14 cellular contexts compared by ENCODE assay signal in the genomic region with DNA sequence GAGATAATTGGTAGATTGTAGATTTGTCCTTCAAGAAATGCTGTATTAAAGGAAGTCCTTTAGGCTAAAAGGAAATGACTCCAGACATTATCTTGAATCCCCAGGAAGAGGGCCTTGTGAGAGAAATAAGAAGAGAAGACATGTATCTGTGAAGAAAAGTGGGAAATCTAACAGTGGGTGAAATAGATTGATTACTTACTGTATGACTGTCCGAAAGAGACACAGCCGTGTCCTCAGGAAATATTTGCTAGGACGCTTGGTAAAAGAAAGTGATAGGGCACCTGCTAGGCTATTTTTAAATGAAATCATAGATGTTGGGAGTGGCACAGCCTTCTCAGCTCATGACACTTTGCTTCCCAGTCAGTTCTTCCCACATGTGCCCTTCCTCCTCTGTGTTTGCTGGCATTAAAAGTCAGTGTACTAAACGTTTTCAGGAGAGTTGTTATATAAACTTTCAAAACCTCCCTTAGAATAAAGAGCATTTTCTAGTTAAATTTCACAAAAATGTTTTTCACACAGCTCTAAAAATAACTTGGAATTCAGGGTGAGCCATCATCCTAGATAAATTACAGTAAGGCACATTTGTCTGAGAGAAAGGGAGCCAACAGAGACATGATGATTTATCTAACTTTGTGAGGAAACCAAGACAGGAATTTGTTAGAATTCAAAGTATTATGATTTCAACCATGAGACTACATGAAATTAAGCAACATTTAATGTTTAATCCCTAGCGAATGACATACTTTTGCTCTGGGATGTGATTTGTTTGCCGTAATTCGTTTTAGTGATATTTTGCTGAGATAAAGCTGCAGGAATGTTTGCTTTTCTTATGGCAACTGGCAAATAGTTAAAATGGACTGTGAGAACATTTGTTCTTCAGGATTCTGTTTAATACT. TPM values are rescaled to one million over a fixed set of nuclear protein-coding genes. Genes with fewer than 3 reads are reported as not detected.
DNase-seq lines count a peak whose midpoint lies in the region; ATAC-seq and TF ChIP-seq lines count a peak whose summit lies in the region.
"Had no signal": no experiment of that assay in that cellular context is flagged by ENCODE, and none has a peak within 500 bp of the region (broad histone marks: within the 10 kb centered on the region; RNA-seq: fewer than 3 reads in every experiment).

No MANE protein-coding gene starts in this region.

- CTCF ChIA-PET in mammary epithelial cell (lab: Charles Lee; ENCODE audit: low non-redundant PET): no interaction called here

- no TSS peak for BruUV-seq in mammary epithelial cell (replicated peaks; lab: Mats Ljungman, UMichigan)

- no peak for TF ChIP-seq CTCF in type B pancreatic cell (conservative IDR thresholded peaks at IDR 0.05)
- no peak for TF ChIP-seq CTCF in mammary epithelial cell (conservative IDR thresholded peaks at IDR 0.05 in 1 of 2, IDR thresholded peaks at IDR 0.05 in 1 of 2; ENCODE audit: extremely low read depth in 1 of 2, insufficient read depth in 1 of 2, low read depth in 1 of 2, low read length in 2 of 2)

- H3K79me2 ChIP-seq in mammary epithelial cell (ENCODE audit: insufficient read depth, low read length): peaks cover 2% of the 10 kb centered on the region

- peaks cover 5% of the 10 kb centered on the region for H3K9me3 Mint-ChIP-seq in type B pancreatic cell
- H3K9me3 Mint-ChIP-seq: naive thymus-derived CD4-positive, alpha-beta T cell had no signal

- H3K27ac Mint-ChIP-seq in type B pancreatic cell: peak overlapping the region; percentile 65

- intact Hi-C loops in mammary epithelial cell (cut with micrococcal nuclease): no loop called here

- no peak overlapping the region for H3K9ac ChIP-seq in mucosa of rectum (ENCODE audit: low read depth in 1 of 2, low read length in 2 of 2)
- H3K9ac ChIP-seq in mammary epithelial cell (ENCODE audit: insufficient read depth, low read length): no peak overlapping the region

- DNase-seq in fibroblast of the conjunctiva (ENCODE audit: low read depth) (peak; percentile 6), type B pancreatic cell (ENCODE audit: extremely low spot score, unreplicated experiment) (no peak), NCI-H345 treated with DMSO at 0.1 percent for 48 hours (lab: John Stamatoyannopoulos, UW; ENCODE audit: unreplicated experiment) (no peak), mammary epithelial cell (no peak)
- DNase-seq: DND-41; naive thymus-derived CD4-positive, alpha-beta T cell; PC-3; stimulated activated CD4-positive, alpha-beta T cell treated with anti-CD3 and anti-CD28 coated beads, Interleukin-2, amount 100 ng/mL, for 48 hours; T-helper 9 cell; thyroid gland had no signal

- peaks cover 2 to 4% of the 10 kb centered on the region in 2 donors for H3K4me1 ChIP-seq in mucosa of rectum (ENCODE audit: control insufficient read depth in 2 of 2, insufficient read depth in 2 of 2, low read length in 2 of 2)
- peaks cover 3% of the 10 kb centered on the region for H3K4me1 ChIP-seq in mammary epithelial cell (ENCODE audit: insufficient read depth, low read length)

- H3K36me3 ChIP-seq in mucosa of rectum (ENCODE audit: control insufficient read depth in 2 of 2, insufficient read depth in 2 of 2, low read length in 2 of 2) (peaks cover 0 to 2% of the 10 kb centered on the region in 2 donors), mammary epithelial cell (ENCODE audit: insufficient read depth, low read length) (no peaks in the 10 kb centered on the region)
- H3K36me3 ChIP-seq: thyroid gland had no signal

- in situ Hi-C loops in mammary epithelial cell (cut with MboI; ENCODE audit: low sequenced_read_pairs in 2 of 2): no loop called here

- no peak overlapping the region for H3K4me3 Mint-ChIP-seq in type B pancreatic cell
- H3K4me3 Mint-ChIP-seq: naive thymus-derived CD4-positive, alpha-beta T cell had no signal

- WGBS in mammary epithelial cell (ENCODE audit: low coverage, missing lambda C conversion rate): 82% methylated on average over 7 of the region's 7 CpGs

- H3K4me3 ChIP-seq in mucosa of rectum (ENCODE audit: low read length in 2 of 2) (no peak overlapping the region), mammary epithelial cell (replicated peaks in 1 of 3; ENCODE audit: insufficient read depth in 1 of 3, low read depth in 2 of 3, low read length in 3 of 3) (no peak overlapping the region)
- H3K4me3 ChIP-seq: thyroid gland had no signal

- peak overlapping the region; percentile 32 to 60 for H3K27ac ChIP-seq in mucosa of rectum (ENCODE audit: low read depth in 2 of 2, low read length in 2 of 2)
- no peak overlapping the region for H3K27ac ChIP-seq in mammary epithelial cell (ENCODE audit: insufficient read depth, low read depth, low read length)

- ATAC-seq in SK-N-SH treated with all-trans-retinoic acid at 6 μM for 48 hours: peak; percentile 77
- no peak for ATAC-seq in GM19452 (IDR thresholded peaks at IDR 0.05; ENCODE audit: unreplicated experiment)
- no peak for ATAC-seq in HG02970 (IDR thresholded peaks at IDR 0.05; ENCODE audit: low FRiP score, unreplicated experiment)
- ATAC-seq: naive thymus-derived CD4-positive, alpha-beta T cell; PC-3 had no signal

- H3K27me3 Mint-ChIP-seq in type B pancreatic cell: no peaks in the 10 kb centered on the region
- H3K27me3 Mint-ChIP-seq: naive thymus-derived CD4-positive, alpha-beta T cell had no signal

- no peak overlapping the region for H2AFZ ChIP-seq in mammary epithelial cell (ENCODE audit: low read depth, low read length)

- dilution Hi-C loops in mammary epithelial cell (cut with HindIII; ENCODE audit: low sequenced_read_pairs): no loop called here

- H3K4me2 ChIP-seq in mammary epithelial cell (ENCODE audit: insufficient read depth, low read depth, low read length): no peak overlapping the region

- H3K9me3 ChIP-seq in mucosa of rectum (ENCODE audit: control insufficient read depth in 2 of 2, low read length in 2 of 2) (no peaks in the 10 kb centered on the region), mammary epithelial cell (replicated peaks; ENCODE audit: insufficient read depth, low read length) (no peaks in the 10 kb centered on the region)
- H3K9me3 ChIP-seq: thyroid gland had no signal

- H3K4me1 Mint-ChIP-seq in type B pancreatic cell (ENCODE audit: unreplicated experiment): peaks cover 10% of the 10 kb centered on the region

- H3K36me3 Mint-ChIP-seq in type B pancreatic cell: no peaks in the 10 kb centered on the region
- H3K36me3 Mint-ChIP-seq: naive thymus-derived CD4-positive, alpha-beta T cell had no signal

- H4K20me1 ChIP-seq in mammary epithelial cell (ENCODE audit: insufficient read depth, low read length): no peaks in the 10 kb centered on the region

- H3K27me3 ChIP-seq in mucosa of rectum (ENCODE audit: control insufficient read depth in 2 of 2, insufficient read depth in 2 of 2, low read length in 2 of 2) (no peaks in the 10 kb centered on the region), mammary epithelial cell (ENCODE audit: insufficient read depth, low read length) (no peaks in the 10 kb centered on the region)
- H3K27me3 ChIP-seq: thyroid gland had no signal

TF ChIP-seq in SK-N-SH treated with all-trans-retinoic acid at 6 μM for 48 hours, 23 proteins besides CTCF, POLR2A, EP300 and RAD21 (continues in another document):
- TF ChIP-seq ZNF565 (CRISPR knock-in tag; conservative IDR thresholded peaks at IDR 0.05; ENCODE audit: low read depth) (no peak), ZNF8 (CRISPR knock-in tag; IDR thresholded peaks at IDR 0.05) (no peak), OSR1 (CRISPR knock-in tag; IDR thresholded peaks at IDR 0.05) (no peak), TCF4 (CRISPR knock-in tag; IDR thresholded peaks at IDR 0.05; ENCODE audit: borderline replicate concordance) (peak; percentile 36; the same call in 1 of the 2 replicates), ESRRG (CRISPR knock-in tag; IDR thresholded peaks at IDR 0.05) (no peak), BACH2 (CRISPR knock-in tag; IDR thresholded peaks at IDR 0.05; ENCODE audit: borderline replicate concordance) (no peak), GLIS3 (CRISPR knock-in tag; IDR thresholded peaks at IDR 0.05) (no peak), ZFP3 (CRISPR knock-in tag; IDR thresholded peaks at IDR 0.05) (0 out of 2 replicates have a peak, but pooled peaks have one; percentile 5), TOX (CRISPR knock-in tag; IDR thresholded peaks at IDR 0.05; ENCODE audit: borderline replicate concordance) (no peak), ZFP30 (CRISPR knock-in tag; IDR thresholded peaks at IDR 0.05) (no peak), ZC3H10 (CRISPR knock-in tag; IDR thresholded peaks at IDR 0.05) (no peak)
- TF ChIP-seq, protein P1, sequence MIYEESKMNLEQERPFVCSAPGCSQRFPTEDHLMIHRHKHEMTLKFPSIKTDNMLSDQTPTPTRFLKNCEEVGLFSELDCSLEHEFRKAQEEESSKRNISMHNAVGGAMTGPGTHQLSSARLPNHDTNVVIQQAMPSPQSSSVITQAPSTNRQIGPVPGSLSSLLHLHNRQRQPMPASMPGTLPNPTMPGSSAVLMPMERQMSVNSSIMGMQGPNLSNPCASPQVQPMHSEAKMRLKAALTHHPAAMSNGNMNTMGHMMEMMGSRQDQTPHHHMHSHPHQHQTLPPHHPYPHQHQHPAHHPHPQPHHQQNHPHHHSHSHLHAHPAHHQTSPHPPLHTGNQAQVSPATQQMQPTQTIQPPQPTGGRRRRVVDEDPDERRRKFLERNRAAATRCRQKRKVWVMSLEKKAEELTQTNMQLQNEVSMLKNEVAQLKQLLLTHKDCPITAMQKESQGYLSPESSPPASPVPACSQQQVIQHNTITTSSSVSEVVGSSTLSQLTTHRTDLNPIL (CRISPR knock-in tag; IDR thresholded peaks at IDR 0.05; ENCODE audit: low read depth): peak; percentile 76; the same call in 1 of the 2 replicates
- TF ChIP-seq, protein P2, sequence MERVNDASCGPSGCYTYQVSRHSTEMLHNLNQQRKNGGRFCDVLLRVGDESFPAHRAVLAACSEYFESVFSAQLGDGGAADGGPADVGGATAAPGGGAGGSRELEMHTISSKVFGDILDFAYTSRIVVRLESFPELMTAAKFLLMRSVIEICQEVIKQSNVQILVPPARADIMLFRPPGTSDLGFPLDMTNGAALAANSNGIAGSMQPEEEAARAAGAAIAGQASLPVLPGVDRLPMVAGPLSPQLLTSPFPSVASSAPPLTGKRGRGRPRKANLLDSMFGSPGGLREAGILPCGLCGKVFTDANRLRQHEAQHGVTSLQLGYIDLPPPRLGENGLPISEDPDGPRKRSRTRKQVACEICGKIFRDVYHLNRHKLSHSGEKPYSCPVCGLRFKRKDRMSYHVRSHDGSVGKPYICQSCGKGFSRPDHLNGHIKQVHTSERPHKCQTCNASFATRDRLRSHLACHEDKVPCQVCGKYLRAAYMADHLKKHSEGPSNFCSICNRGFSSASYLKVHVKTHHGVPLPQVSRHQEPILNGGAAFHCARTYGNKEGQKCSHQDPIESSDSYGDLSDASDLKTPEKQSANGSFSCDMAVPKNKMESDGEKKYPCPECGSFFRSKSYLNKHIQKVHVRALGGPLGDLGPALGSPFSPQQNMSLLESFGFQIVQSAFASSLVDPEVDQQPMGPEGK (CRISPR knock-in tag; IDR thresholded peaks at IDR 0.05; ENCODE audit: borderline replicate concordance): no peak

RNA-seq across cellular contexts. Expression of a gene that starts 35.0 kb away (rescaled TPM):
- total RNA-seq in type B pancreatic cell (ENCODE audit: low replicate concordance): 17.5 and 24.5 TPM in 2 replicates
- 10 to 100 TPM; 27.3 to 29.5 TPM for total RNA-seq in mammary epithelial cell
- polyA plus RNA-seq in mammary epithelial cell: 51.3 TPM
- 58.2 TPM for polyA minus RNA-seq in mammary epithelial cell

RNA-seq across cellular contexts. Expression of a gene that starts 52.2 kb away (rescaled TPM):
- 28.4 and 33.4 TPM in 2 replicates for total RNA-seq in type B pancreatic cell (ENCODE audit: low replicate concordance)
- 10 to 100 TPM; 17.2 to 35.7 TPM for total RNA-seq in mammary epithelial cell
- 61.2 TPM for polyA plus RNA-seq in mammary epithelial cell
- polyA minus RNA-seq in mammary epithelial cell: 56.2 TPM
